8 cellular contexts compared by ENCODE assay signal in the genomic region with DNA sequence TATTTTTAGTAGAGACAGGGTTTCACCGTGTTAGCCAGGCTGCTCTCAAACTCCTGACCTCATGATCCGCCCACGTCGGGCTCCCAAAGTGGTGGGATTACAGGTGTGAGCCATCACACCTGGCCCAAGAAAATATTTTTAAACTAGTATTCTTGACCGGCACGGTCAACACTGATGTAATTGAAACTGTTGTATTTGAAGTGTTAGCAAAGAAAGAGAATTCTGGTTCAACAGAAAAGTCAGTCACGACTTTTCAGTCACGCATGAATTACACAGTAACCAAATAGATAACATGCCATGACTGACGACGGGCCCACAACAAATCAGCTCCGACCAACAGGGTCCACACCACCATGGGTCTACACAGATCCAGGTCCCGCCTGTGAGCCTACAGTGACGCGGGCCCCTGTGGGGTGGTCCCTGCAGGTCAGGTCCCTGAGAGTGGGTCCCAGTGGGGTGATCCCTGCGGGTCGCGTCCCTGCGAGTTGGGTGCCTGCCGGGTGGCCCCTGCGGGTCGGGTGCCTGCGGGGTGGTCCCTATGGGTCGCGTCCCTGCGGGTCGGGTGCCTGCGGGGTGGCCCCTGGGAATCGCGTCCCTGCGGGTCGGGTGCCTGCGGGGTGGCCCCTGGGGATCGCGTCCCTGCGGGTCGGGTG. TPM values are rescaled to one million over a fixed set of nuclear protein-coding genes. Genes with fewer than 3 reads are reported as not detected.
DNase-seq lines count a peak whose midpoint lies in the region; ATAC-seq and TF ChIP-seq lines count a peak whose summit lies in the region.

No MANE protein-coding gene starts in this region.

- H3K36me3 ChIP-seq in SK-N-MC (ENCODE audit: insufficient read depth, low read length) (no peaks in the 10 kb centered on the region), aorta (ENCODE audit: control insufficient read depth in 1 of 2, insufficient read depth in 2 of 2, low read length in 1 of 2) (no peaks in the 10 kb centered on the region)

- peak overlapping the region; percentile 78 for H3K27ac Mint-ChIP-seq in activated CD4-positive, alpha-beta T cell treated with anti-CD3 and anti-CD28 coated beads, Interleukin-2, amount 10 ng/mL, durations not matched to agents 24 days and 14 days

- H3K27me3 ChIP-seq in dorsolateral prefrontal cortex (no peaks in the 10 kb centered on the region), mononuclear cell (ENCODE audit: insufficient read depth, low read length) (no peaks in the 10 kb centered on the region), aorta (ENCODE audit: control insufficient read depth in 1 of 2, insufficient read depth in 2 of 2, low read length in 1 of 2) (no peaks in the 10 kb centered on the region)

- no peaks in the 10 kb centered on the region for H3K27me3 Mint-ChIP-seq in activated CD4-positive, alpha-beta T cell treated with anti-CD3 and anti-CD28 coated beads, Interleukin-2, amount 10 ng/mL, durations not matched to agents 24 days and 14 days

- ATAC-seq in aorta (ENCODE audit: low FRiP score) (peak; percentile 39), GM18873 (IDR thresholded peaks at IDR 0.05; ENCODE audit: low FRiP score, unreplicated experiment) (no peak)

- peak overlapping the region; percentile 86 for H3K4me3 Mint-ChIP-seq in activated CD4-positive, alpha-beta T cell treated with anti-CD3 and anti-CD28 coated beads, Interleukin-2, amount 10 ng/mL, durations not matched to agents 24 days and 14 days

- DNase-seq in activated CD4-positive, alpha-beta T cell treated with anti-CD3 and anti-CD28 coated beads, Interleukin-2, amount 10 ng/mL, durations not matched to agents 24 days and 14 days, result peak; percentile 76
- no peak for DNase-seq in activated CD4-positive, alpha-beta T cell treated with anti-CD3 and anti-CD28 coated beads for 1 hour
- DNase-seq in SK-N-MC (ENCODE audit: low read depth, low spot score), result no peak
- peak in 4 of 10 donors; percentile 32 to 63 (median 46) for DNase-seq in dorsolateral prefrontal cortex
- DNase-seq in aorta, result peak; percentile 62 to 79
- no peak for DNase-seq in GM19240 (ENCODE audit: insufficient read length, low spot score)

- peak overlapping the region; percentile 91 for H3K4me3 ChIP-seq in SK-N-MC
- H3K4me3 ChIP-seq in dorsolateral prefrontal cortex, result peak overlapping the region; percentile 32 to 100 (median 81)
- peak overlapping the region; percentile 55 for H3K4me3 ChIP-seq in mononuclear cell (ENCODE audit: low read length)
- H3K4me3 ChIP-seq in aorta (ENCODE audit: low read length in 2 of 2), result peak overlapping the region; percentile 79 to 95

- H3K27ac ChIP-seq in SK-N-MC (peak overlapping the region; percentile 95), dorsolateral prefrontal cortex (peak overlapping the region in 57 of 59 donors; percentile 72 to 99 (median 91)), aorta (ENCODE audit: low read depth in 1 of 2, low read length in 2 of 2) (peak overlapping the region; percentile 76 to 97)

- H3K4me1 ChIP-seq in mononuclear cell (ENCODE audit: insufficient read depth, low read length) (peaks cover 33% of the 10 kb centered on the region), aorta (ENCODE audit: control insufficient read depth in 1 of 2, insufficient read depth in 2 of 2, low read length in 2 of 2) (no peaks in the 10 kb centered on the region)

- peaks cover 18% of the 10 kb centered on the region for H3K36me3 Mint-ChIP-seq in activated CD4-positive, alpha-beta T cell treated with anti-CD3 and anti-CD28 coated beads, Interleukin-2, amount 10 ng/mL, durations not matched to agents 24 days and 14 days (ENCODE audit: low read depth)

- H3K9me3 ChIP-seq in SK-N-MC (ENCODE audit: low read depth, low read length) (no peaks in the 10 kb centered on the region), mononuclear cell (ENCODE audit: low read depth, low read length) (no peaks in the 10 kb centered on the region), aorta (ENCODE audit: control insufficient read depth, low read length) (no peaks in the 10 kb centered on the region)

- H3K9me3 Mint-ChIP-seq in activated CD4-positive, alpha-beta T cell treated with anti-CD3 and anti-CD28 coated beads, Interleukin-2, amount 10 ng/mL, durations not matched to agents 24 days and 14 days, result no peaks in the 10 kb centered on the region

- H3K4me1 Mint-ChIP-seq in activated CD4-positive, alpha-beta T cell treated with anti-CD3 and anti-CD28 coated beads, Interleukin-2, amount 10 ng/mL, durations not matched to agents 24 days and 14 days, result peaks cover 23% of the 10 kb centered on the region

- intact Hi-C loops in activated CD4-positive, alpha-beta T cell treated with anti-CD3 and anti-CD28 coated beads, Interleukin-2, amount 10 ng/mL, durations not matched to agents 24 days and 14 days (cut with micrococcal nuclease), result loop anchor here (2.0 to 10.0 kb wide), 4 partner anchors 54 to 439 kb away; a partner anchor contains a TSS
- intact Hi-C loops in dorsolateral prefrontal cortex (cut with DNase I) (loop anchor here (1.0 to 5.0 kb wide), 5 partner anchors 32 to 236 kb away; a partner anchor contains a TSS), aorta (cut with DNase I) (loop anchor here in 1 of 2 donors (2.0 to 10.0 kb wide), 2 partner anchors 113 to 269 kb away; a partner anchor contains a TSS)

- 12 to 14% methylated on average over 29 to 36 of the region's 36 CpGs for WGBS in aorta, 2 donors

- H3K9ac ChIP-seq in SK-N-MC (ENCODE audit: insufficient read length), result peak overlapping the region; percentile 91

- no peak for TF ChIP-seq CTCF in dorsolateral prefrontal cortex (IDR thresholded peaks at IDR 0.05 in 54 of 56, conservative IDR thresholded peaks at IDR 0.05 in 2 of 56; ENCODE audit: low read depth in 1 of 56, partially characterized antibody in 56 of 56)

RNA-seq across cellular contexts. Expression of a gene that starts 1.0 kb away (rescaled TPM):
- 13.9 and 14.1 TPM in 2 replicates for total RNA-seq in activated CD4-positive, alpha-beta T cell treated with anti-CD3 and anti-CD28 coated beads, Interleukin-2, amount 10 ng/mL, durations not matched to agents 24 days and 14 days
- total RNA-seq in dorsolateral prefrontal cortex (10 to 100 TPM in 67 of 120 experiments, 1 to 10 TPM in 53; 7.5 to 16.6 (median 10.2) TPM), mononuclear cell (27.1 TPM), aorta (10 to 100 TPM; 10.2 to 10.3 TPM)
- 1 to 10 TPM; 3.9 to 9.6 TPM for polyA plus RNA-seq in aorta

RNA-seq across cellular contexts. Expression of a gene that starts 27.3 kb away (rescaled TPM):
- total RNA-seq in activated CD4-positive, alpha-beta T cell treated with anti-CD3 and anti-CD28 coated beads, Interleukin-2, amount 10 ng/mL, durations not matched to agents 24 days and 14 days, result 9.7 and 10.7 TPM in 2 replicates
- total RNA-seq in dorsolateral prefrontal cortex (100 to 1,000 TPM; 107 to 445 (median 317) TPM), mononuclear cell (14.5 TPM), aorta (10 to 100 TPM; 10.5 to 31.2 TPM)
- polyA plus RNA-seq in aorta, result 10 to 100 TPM; 11.3 to 26.1 TPM

RNA-seq across cellular contexts. Expression of a gene that starts 32.2 kb away (rescaled TPM):
- 60.7 and 64.7 TPM in 2 replicates for total RNA-seq in activated CD4-positive, alpha-beta T cell treated with anti-CD3 and anti-CD28 coated beads, Interleukin-2, amount 10 ng/mL, durations not matched to agents 24 days and 14 days
- total RNA-seq in dorsolateral prefrontal cortex, result 10 to 100 TPM; 24.4 to 94.5 (median 44.5) TPM
- 5.7 TPM for total RNA-seq in mononuclear cell
- total RNA-seq in aorta, result 10 to 100 TPM; 35.5 to 43.0 TPM
- polyA plus RNA-seq in aorta, result 100 to 1,000 TPM in 1 of 2 donors, 1 to 10 TPM in 1; 6.8 to 114 TPM

RNA-seq across cellular contexts. Expression of a gene that starts 51.9 kb away (rescaled TPM):
- total RNA-seq in activated CD4-positive, alpha-beta T cell treated with anti-CD3 and anti-CD28 coated beads, Interleukin-2, amount 10 ng/mL, durations not matched to agents 24 days and 14 days, result 13.7 and 15.9 TPM in 2 replicates
- total RNA-seq in dorsolateral prefrontal cortex (10 to 100 TPM in 39 of 120 experiments, 1 to 10 TPM in 81; 3.1 to 36.9 (median 8.3) TPM), mononuclear cell (49.0 TPM), aorta (10 to 100 TPM; 23.2 to 41.6 TPM)
- 1 to 10 TPM; 2.3 to 4.8 TPM for polyA plus RNA-seq in aorta

Comparison
In these comparisons a context has a peak if more than half of its experiments do, and no peak if none do; other contexts are left out.
1. DNase-seq: peak in activated CD4-positive, alpha-beta T cell treated with anti-CD3 and anti-CD28 coated beads, Interleukin-2, amount 10 ng/mL, durations not matched to agents 24 days and 14 days (single experiment) and aorta (2 of 2); none in activated CD4-positive, alpha-beta T cell treated with anti-CD3 and anti-CD28 coated beads for 1 hour (single experiment), SK-N-MC (single experiment) and GM19240 (single experiment).
2. Peak in every context shown above with its lines, with median percentiles within 50 percentile points of each other: H3K27ac ChIP-seq and H3K4me3 ChIP-seq.